ENCODE assay signal across 8 cellular contexts in the genomic region with DNA sequence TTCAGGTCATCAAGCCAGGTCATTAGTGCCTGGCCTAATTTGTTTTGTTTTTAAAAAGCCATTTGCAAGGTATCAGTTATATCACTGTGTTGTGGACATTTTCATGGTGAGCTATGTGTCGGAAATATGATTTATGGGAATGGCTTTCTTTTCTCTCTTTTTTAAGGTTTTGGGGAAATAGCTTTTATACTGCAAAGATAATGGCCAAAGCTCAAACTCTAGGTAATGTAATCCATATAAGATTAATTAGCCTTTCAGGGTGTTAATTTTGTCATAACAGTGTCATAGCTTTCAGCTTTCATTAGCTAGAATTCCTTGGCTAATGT. TPM values are rescaled to one million over a fixed set of nuclear protein-coding genes. Genes with fewer than 3 reads are reported as not detected.
DNase-seq lines count a peak whose midpoint lies in the region; TF ChIP-seq lines count a peak whose summit lies in the region.

No MANE protein-coding gene starts in this region.

- H3K9me3 ChIP-seq in CD4-positive, alpha-beta memory T cell (ENCODE audit: control insufficient read depth in 1 of 2, low read length in 2 of 2): no peaks in the 10 kb centered on the region
- no peaks in the 10 kb centered on the region for H3K9me3 ChIP-seq in PC-9 (ENCODE audit: insufficient read depth, low read depth)

- no peak for DNase-seq in CD4-positive, alpha-beta memory T cell
- DNase-seq in PC-9: no peak
- no peak for DNase-seq in epithelial cell of prostate (ENCODE audit: low read depth, low spot score)
- no peak for DNase-seq in progenitor cell of endocrine pancreas (ENCODE audit: low spot score, unreplicated experiment)
- DNase-seq in G401 (ENCODE audit: low spot score): no peak
- no peak for DNase-seq in NCI-H524 treated with DMSO at 0.1 percent for 48 hours (lab: John Stamatoyannopoulos, UW)
- no peak for DNase-seq in stimulated activated CD4-positive, alpha-beta T cell treated with anti-CD3 and anti-CD28 coated beads, Interleukin-2, amount 100 ng/mL, for 48 hours
- no peak for DNase-seq in AG20443 (ENCODE audit: low spot score)

- H3K36me3 ChIP-seq in CD4-positive, alpha-beta memory T cell (ENCODE audit: insufficient read depth, low read length): no peaks in the 10 kb centered on the region
- H3K36me3 ChIP-seq in PC-9 (ENCODE audit: low read depth): no peaks in the 10 kb centered on the region

- no peaks in the 10 kb centered on the region for H3K36me3 Mint-ChIP-seq in CD4-positive, alpha-beta memory T cell
- H3K36me3 Mint-ChIP-seq in progenitor cell of endocrine pancreas (ENCODE audit: insufficient read depth): no peaks in the 10 kb centered on the region

- in situ Hi-C loops in G401 (cut with HindIII; ENCODE audit: low sequenced_read_pairs): no loop called here

- peaks cover 49% of the 10 kb centered on the region for H3F3A ChIP-seq in PC-9 (ENCODE audit: insufficient read depth, low read depth)

- CTCF ChIA-PET in CD4-positive, alpha-beta memory T cell (lab: Charles Lee; ENCODE audit: partially characterized antibody): interaction anchor here (1.0 to 8.7 kb wide), 14 partner anchors 8 to 219 kb away, joined by 3 to 101 read pairs (median 4); partner anchors contain the start of gene MXD1
- CTCF ChIA-PET in PC-9 (lab: Charles Lee): no interaction called here

- peak overlapping the region; percentile 24 to 55 for H3K4me3 ChIP-seq in CD4-positive, alpha-beta memory T cell (ENCODE audit: low read length in 2 of 2)
- peak overlapping the region; percentile 56; the same call in 1 of the 2 replicates for H3K4me3 ChIP-seq in PC-9

- H3K27me3 ChIP-seq in CD4-positive, alpha-beta memory T cell (ENCODE audit: insufficient read depth, low read length): no peaks in the 10 kb centered on the region
- no peaks in the 10 kb centered on the region for H3K27me3 ChIP-seq in PC-9 (ENCODE audit: insufficient read depth, low read depth)

- H2AFZ ChIP-seq in PC-9: peak overlapping the region; percentile 78; the same call in 1 of the 2 replicates

- POLR2A ChIA-PET in CD4-positive, alpha-beta memory T cell (lab: Charles Lee; ENCODE audit: partially characterized antibody): interaction anchor here (1.2 to 25.9 kb wide), 12 partner anchors 9 to 488 kb away, joined by 3 to 2231 read pairs (median 12); partner anchors contain the start of genes C2orf42, MXD1 and PCBP1
- POLR2A ChIA-PET in PC-9 (lab: Charles Lee; ENCODE audit: unreplicated experiment): interaction anchor here (0.6 to 1.3 kb wide), 5 partner anchors 9 to 219 kb away, joined by 3 to 7 read pairs (median 5); partner anchors contain the start of gene PCYOX1

- H3K4me3 Mint-ChIP-seq in CD4-positive, alpha-beta memory T cell: peak overlapping the region in 7 of 8 donors; percentile 84 to 92 (median 87)
- H3K4me3 Mint-ChIP-seq in progenitor cell of endocrine pancreas (ENCODE audit: low read depth): peak overlapping the region; percentile 49

- no TSS peak for BruUV-seq in PC-9 (replicated peaks; lab: Mats Ljungman, UMichigan)

- H3K79me2 ChIP-seq in PC-9 (ENCODE audit: low read depth): no peaks in the 10 kb centered on the region

- H4K20me1 ChIP-seq in PC-9 (ENCODE audit: insufficient read depth): no peaks in the 10 kb centered on the region

- peak overlapping the region; percentile 83 for H3K27ac ChIP-seq in CD4-positive, alpha-beta memory T cell (ENCODE audit: low read depth, low read length)
- peak overlapping the region; percentile 95 for H3K27ac ChIP-seq in PC-9
- H3K27ac ChIP-seq in epithelial cell of prostate: peak overlapping the region; percentile 74

- H3K9me3 Mint-ChIP-seq in CD4-positive, alpha-beta memory T cell: no peaks in the 10 kb centered on the region
- peaks cover 4% of the 10 kb centered on the region for H3K9me3 Mint-ChIP-seq in progenitor cell of endocrine pancreas (ENCODE audit: low read depth)

- peaks cover 55 to 88% (median 66%) of the 10 kb centered on the region in 4 donors for H3K4me1 Mint-ChIP-seq in CD4-positive, alpha-beta memory T cell
- H3K4me1 Mint-ChIP-seq in progenitor cell of endocrine pancreas (ENCODE audit: low read depth): peaks cover 41% of the 10 kb centered on the region

- H3K4me2 ChIP-seq in PC-9: peak overlapping the region; percentile 75

- no peaks in the 10 kb centered on the region for H3K27me3 Mint-ChIP-seq in CD4-positive, alpha-beta memory T cell
- H3K27me3 Mint-ChIP-seq in progenitor cell of endocrine pancreas: no peaks in the 10 kb centered on the region

- TF ChIP-seq CTCF in PC-9 (conservative IDR thresholded peaks at IDR 0.05): no peak
- TF ChIP-seq CTCF in progenitor cell of endocrine pancreas (IDR thresholded peaks at IDR 0.05; ENCODE audit: unreplicated experiment): no peak

- peak overlapping the region; percentile 92 to 100 (median 97) for H3K27ac Mint-ChIP-seq in CD4-positive, alpha-beta memory T cell
- H3K27ac Mint-ChIP-seq in progenitor cell of endocrine pancreas: peak overlapping the region; percentile 87

- intact Hi-C loops in CD4-positive, alpha-beta memory T cell (cut with micrococcal nuclease): loop anchor here (2.0 kb wide), 1 partner anchor 46 kb away; the partner anchor contains the start of gene PCBP1
- intact Hi-C loops in PC-9 (cut with micrococcal nuclease; ENCODE audit: unreplicated experiment): no loop called here

- no peaks in the 10 kb centered on the region for H3K9me2 ChIP-seq in PC-9 (ENCODE audit: insufficient read depth)

- peaks cover 87% of the 10 kb centered on the region for H3K4me1 ChIP-seq in CD4-positive, alpha-beta memory T cell (ENCODE audit: insufficient read depth, low read length)
- H3K4me1 ChIP-seq in PC-9 (replicated peaks; ENCODE audit: insufficient read depth): peaks cover 66% of the 10 kb centered on the region

RNA-seq across cellular contexts. Expression of gene PCBP1, which starts 45.8 kb away (rescaled TPM):
- total RNA-seq in CD4-positive, alpha-beta memory T cell: 100 to 1,000 TPM; 372 to 383 TPM
- polyA plus RNA-seq in CD4-positive, alpha-beta memory T cell: 100 to 1,000 TPM; 116 to 153 TPM
- 148 and 227 TPM in 2 replicates for total RNA-seq in PC-9 (2021)
- 295 and 305 TPM in 2 replicates for total RNA-seq in progenitor cell of endocrine pancreas
- 150 and 167 TPM in 2 replicates for total RNA-seq in G401 (2014; rRNA removed; shearing (Covaris generic))

RNA-seq across cellular contexts. Expression of gene C2orf42, which starts 57.7 kb away (rescaled TPM):
- total RNA-seq in CD4-positive, alpha-beta memory T cell: 10 to 100 TPM; 36.7 to 47.9 TPM
- 10 to 100 TPM; 22.4 to 26.6 TPM for polyA plus RNA-seq in CD4-positive, alpha-beta memory T cell
- total RNA-seq in PC-9 (2021): 12.7 and 14.3 TPM in 2 replicates
- total RNA-seq in progenitor cell of endocrine pancreas: 21.0 and 28.0 TPM in 2 replicates
- total RNA-seq in G401 (2014; rRNA removed; shearing (Covaris generic)): 5.3 and 6.8 TPM in 2 replicates
